2 cellular contexts compared by ENCODE assay signal in genomic region chr19:43474487-43474886, GRCh38.
TF ChIP-seq lines count a peak whose summit lies in the region.

No MANE protein-coding gene starts in this region.

TF ChIP-seq in A549, 52 proteins besides CTCF, POLR2A, EP300 and RAD21:
- TF ChIP-seq NFE2L2 (conservative IDR thresholded peaks at IDR 0.05; ENCODE audit: low read length) = no peak
- TF ChIP-seq USF2 (IDR thresholded peaks at IDR 0.05) = no peak
- TF ChIP-seq PHF8 (IDR thresholded peaks at IDR 0.05; ENCODE audit: borderline replicate concordance, low read depth) = no peak
- no peak for TF ChIP-seq ESRRA (IDR thresholded peaks at IDR 0.05; ENCODE audit: borderline replicate concordance, low read length)
- TF ChIP-seq HEYL (CRISPR knock-in tag; IDR thresholded peaks at IDR 0.05) = no peak
- TF ChIP-seq RARB (CRISPR knock-in tag; IDR thresholded peaks at IDR 0.05) = no peak
- TF ChIP-seq HOXB5 (CRISPR knock-in tag; IDR thresholded peaks at IDR 0.05) = no peak
- TF ChIP-seq HOXA7 (CRISPR knock-in tag; IDR thresholded peaks at IDR 0.05) = no peak
- TF ChIP-seq HOXB13 (CRISPR knock-in tag; IDR thresholded peaks at IDR 0.05; ENCODE audit: low read depth) = no peak
- TF ChIP-seq ZFP36 (IDR thresholded peaks at IDR 0.05; ENCODE audit: borderline replicate concordance, partially characterized antibody) = no peak
- TF ChIP-seq HDAC2 (IDR thresholded peaks at IDR 0.05) = no peak
- no peak for TF ChIP-seq RNF2 (IDR thresholded peaks at IDR 0.05; ENCODE audit: borderline replicate concordance, low read depth)

TF ChIP-seq in IMR-90, 13 proteins besides CTCF, POLR2A, EP300 and RAD21:
- TF ChIP-seq ELK1 (IDR thresholded peaks at IDR 0.05; ENCODE audit: borderline replicate concordance, low read depth, low read length) = no peak
- TF ChIP-seq MAFK (IDR thresholded peaks at IDR 0.05; ENCODE audit: low read depth, low read length) = no peak
- no peak for TF ChIP-seq RCOR1 (IDR thresholded peaks at IDR 0.05; ENCODE audit: insufficient replicate concordance, low read length)
- no peak for TF ChIP-seq MXI1 (IDR thresholded peaks at IDR 0.05; ENCODE audit: borderline replicate concordance, low read depth, low read length)
- TF ChIP-seq SMC3 (IDR thresholded peaks at IDR 0.05; ENCODE audit: low read depth, low read length) = no peak
- no peak for TF ChIP-seq NFE2L2 (IDR thresholded peaks at IDR 0.05; ENCODE audit: low read depth, low read length)
- no peak for TF ChIP-seq CEBPB (IDR thresholded peaks at IDR 0.05; ENCODE audit: low read depth, low read length)
